ENCODE assay signal across 15 cellular contexts in the genomic region with DNA sequence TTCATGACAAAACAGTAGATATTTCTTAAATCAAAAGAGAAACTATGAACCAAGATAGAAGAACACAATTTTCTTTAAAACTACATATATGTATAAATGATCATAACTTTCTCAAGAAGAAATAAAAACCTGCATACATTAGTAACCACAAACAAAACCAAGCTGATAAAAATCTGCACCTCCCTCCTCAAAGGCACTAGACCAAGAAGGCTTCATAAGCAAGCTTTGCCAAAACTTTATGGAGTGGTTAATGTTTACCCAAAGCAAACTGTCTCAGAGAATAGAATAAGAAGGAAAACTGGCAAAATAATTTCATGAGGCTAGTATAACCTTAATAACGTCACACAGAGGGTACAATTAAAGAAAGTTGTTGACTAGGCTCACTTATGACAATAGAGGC.
DNase-seq lines count a peak whose midpoint lies in the region; ATAC-seq and TF ChIP-seq lines count a peak whose summit lies in the region.
"Had no signal": no experiment of that assay in that cellular context is flagged by ENCODE, and none has a peak within 500 bp of the region (broad histone marks: within the 10 kb centered on the region; RNA-seq: fewer than 3 reads in every experiment).

No MANE protein-coding gene starts in this region.

- 62 to 75% (median 71%) methylated on average over 1 of the region's 1 CpG for WGBS in ovary, 3 donors

- intact Hi-C loops in ovary (cut with DNase I): no loop called here

- no peak overlapping the region for H3K4me3 ChIP-seq in Jurkat, Clone E6-1 (ENCODE audit: low read length)
- H3K4me3 ChIP-seq in SK-N-MC: no peak overlapping the region
- no peak overlapping the region for H3K4me3 ChIP-seq in ovary
- H3K4me3 ChIP-seq: Peyer's patch had no signal

- no peak for TF ChIP-seq POLR2A in ovary (IDR thresholded peaks at IDR 0.05)

- TF ChIP-seq EP300 in ovary (IDR thresholded peaks at IDR 0.05): no peak

- H3K27me3 ChIP-seq in ovary: no peaks in the 10 kb centered on the region
- H3K27me3 ChIP-seq: Peyer's patch had no signal

- no peaks in the 10 kb centered on the region for H3K36me3 ChIP-seq in SK-N-MC (ENCODE audit: insufficient read depth, low read length)
- no peaks in the 10 kb centered on the region for H3K36me3 ChIP-seq in ovary
- H3K36me3 ChIP-seq: Peyer's patch had no signal

- in situ Hi-C loops in ACHN (cut with HindIII; ENCODE audit: low pct_ligation_motif_present, low pct_unique_long_range_greater_than_20kb, low sequenced_read_pairs): no loop called here

- ATAC-seq in left lobe of liver (peak; percentile 53), HG02981 (IDR thresholded peaks at IDR 0.05; ENCODE audit: unreplicated experiment) (no peak), HG03159 (IDR thresholded peaks at IDR 0.05; ENCODE audit: unreplicated experiment) (no peak)

- H3K9ac ChIP-seq in SK-N-MC (ENCODE audit: insufficient read length): no peak overlapping the region

- TF ChIP-seq CTCF in ovary (IDR thresholded peaks at IDR 0.05): no peak

- H3K27ac ChIP-seq in SK-N-MC: peak overlapping the region; percentile 50; the same call in 1 of the 2 replicates
- H3K27ac ChIP-seq in ovary: no peak overlapping the region
- H3K27ac ChIP-seq: Peyer's patch had no signal

- H3K4me1 ChIP-seq in ovary (ENCODE audit: insufficient read depth): no peaks in the 10 kb centered on the region
- H3K4me1 ChIP-seq: Peyer's patch had no signal

- DNase-seq in ACHN (peak; percentile 39), SK-N-MC (ENCODE audit: low read depth, low spot score) (peak; percentile 58), left lobe of liver (ENCODE audit: low spot score) (no peak), ovary (no peak)
- DNase-seq in Jurkat, Clone E6-1 (ENCODE audit: low read depth, low spot score): peak; percentile 26
- DNase-seq in activated naive CD4-positive, alpha-beta T cell treated with Interleukin-2 at 50 U/mL for 16 hours: no peak
- DNase-seq: AML-193, Karpas-422, NCI-H1417, NCI-H187 treated with DMSO at 0.1 percent for 48 hours, NCI-H82, Peyer's patch, SHP77 had no signal

- H3K9me3 ChIP-seq in SK-N-MC (ENCODE audit: low read depth, low read length): no peaks in the 10 kb centered on the region
- H3K9me3 ChIP-seq in ovary: no peaks in the 10 kb centered on the region
- H3K9me3 ChIP-seq: Peyer's patch had no signal

Comparison
In these comparisons a context has a peak if more than half of its experiments do, and no peak if none do; other contexts are left out.
1. DNase-seq: peak in ACHN (single experiment), Jurkat, Clone E6-1 (single experiment) and SK-N-MC (single experiment); none in left lobe of liver (single experiment), ovary (0 of 5) and activated naive CD4-positive, alpha-beta T cell treated with Interleukin-2 at 50 U/mL for 16 hours (single experiment).